ENCODE assay signal across 29 cellular contexts in genomic region chr14:30382221-30382620, GRCh38.
"Had no signal": no experiment of that assay in that cellular context is flagged by ENCODE, and none has a peak within 500 bp of the region (broad histone marks: within the 10 kb centered on the region; RNA-seq: fewer than 3 reads in every experiment).

No MANE protein-coding gene starts in this region.

- H3K4me1 ChIP-seq: ascending aorta had no signal

- H3K36me3 ChIP-seq: ascending aorta, cardiac muscle cell had no signal

- H3K9me3 ChIP-seq: ascending aorta had no signal

- H3K4me3 ChIP-seq: ascending aorta, cardiac muscle cell had no signal

- ATAC-seq: activated CD8-positive, alpha-beta T cell treated with anti-CD3 and anti-CD28 coated beads for 36 hours; activated naive CD4-positive, alpha-beta T cell treated with anti-CD3 and anti-CD28 coated beads, Interleukin-2, amount 50 U/mL, for 72 hours; activated T-cell treated with anti-CD3 and anti-CD28 coated beads, Interleukin-2, amount 50 U/mL, for 4 hours; activated T-cell treated with anti-CD3 and anti-CD28 coated beads, Interleukin-2, amount 50 U/mL, for 72 hours; activated T-helper 17 cell treated with anti-CD3 and anti-CD28 coated beads, Interleukin-2, amount 50 U/mL, for 72 hours had no signal

- H3K27me3 ChIP-seq: ascending aorta, cardiac muscle cell had no signal

- H3K27ac ChIP-seq: ascending aorta, cardiac muscle cell, VCaP had no signal

- DNase-seq: activated B cell treated with CpG ODN at 0.5 μM for 24 hours; activated CD4-positive, alpha-beta memory T cell treated with anti-CD3 and anti-CD28 coated beads for 36 hours; activated CD4-positive, alpha-beta T cell treated with anti-CD3 and anti-CD28 coated beads for 4 hours; activated CD4-positive, alpha-beta T cell treated with anti-CD3 and anti-CD28 coated beads, Interleukin-2, amount 10 ng/mL, durations not matched to agents 24 days and 14 days; activated CD4-positive, alpha-beta T cell treated with anti-CD3 and anti-CD28 coated beads, Interleukin-2, amount 50 U/mL, for 1 hour; activated CD4-positive, alpha-beta T cell treated with anti-CD3 and anti-CD28 coated beads, Interleukin-2, amount 50 U/mL, for 4 hours; activated CD4-positive, CD25-positive, alpha-beta regulatory T cell treated with anti-CD3 and anti-CD28 coated beads, Interleukin-2, amount 50 U/mL, for 72 hours; activated CD8-positive, alpha-beta memory T cell treated with anti-CD3 and anti-CD28 coated beads, Interleukin-2, amount 50 U/mL, for 4 hours; activated CD8-positive, alpha-beta T cell treated with anti-CD3 and anti-CD28 coated beads for 36 hours; activated effector memory CD4-positive, alpha-beta T cell treated with anti-CD3 and anti-CD28 coated beads, Interleukin-2, amount 50 U/mL, for 16 hours; activated gamma-delta T cell treated with Interleukin-2 at 50 U/mL for 16 hours; activated naive CD4-positive, alpha-beta T cell; activated naive CD4-positive, alpha-beta T cell treated with anti-CD3 and anti-CD28 coated beads for 36 hours; activated naive CD4-positive, alpha-beta T cell treated with anti-CD3 and anti-CD28 coated beads, Interleukin-2, amount 50 U/mL, for 16 hours; activated naive CD8-positive, alpha-beta T cell treated with anti-CD3 and anti-CD28 coated beads for 36 hours; activated T-cell treated with anti-CD3 and anti-CD28 coated beads for 4 hours; activated T-cell treated with anti-CD3 and anti-CD28 coated beads, Interleukin-2, amount 50 U/mL, for 1 hour; activated T-cell treated with anti-CD3 and anti-CD28 coated beads, Interleukin-2, amount 50 U/mL, for 4 hours; activated T-cell treated with anti-CD3 and anti-CD28 coated beads, Interleukin-2, amount 50 U/mL, for 72 hours; amygdala; caudate nucleus; cerebellar nuclear complex; T-helper 2 cell; T-helper 9 cell had no signal
